In genomic region chr12:123083661-123084571, GRCh38 we compare ENCODE assay signal across 1 cellular context.
TF ChIP-seq lines count a peak whose summit lies in the region.

No MANE protein-coding gene starts in this region.

TF ChIP-seq in H1, 55 proteins besides CTCF, POLR2A, EP300 and RAD21:
- TF ChIP-seq ATF2 (IDR thresholded peaks at IDR 0.05; ENCODE audit: low read length) = no peak
